ENCODE assay signal across 1 cellular context in the genomic region with DNA sequence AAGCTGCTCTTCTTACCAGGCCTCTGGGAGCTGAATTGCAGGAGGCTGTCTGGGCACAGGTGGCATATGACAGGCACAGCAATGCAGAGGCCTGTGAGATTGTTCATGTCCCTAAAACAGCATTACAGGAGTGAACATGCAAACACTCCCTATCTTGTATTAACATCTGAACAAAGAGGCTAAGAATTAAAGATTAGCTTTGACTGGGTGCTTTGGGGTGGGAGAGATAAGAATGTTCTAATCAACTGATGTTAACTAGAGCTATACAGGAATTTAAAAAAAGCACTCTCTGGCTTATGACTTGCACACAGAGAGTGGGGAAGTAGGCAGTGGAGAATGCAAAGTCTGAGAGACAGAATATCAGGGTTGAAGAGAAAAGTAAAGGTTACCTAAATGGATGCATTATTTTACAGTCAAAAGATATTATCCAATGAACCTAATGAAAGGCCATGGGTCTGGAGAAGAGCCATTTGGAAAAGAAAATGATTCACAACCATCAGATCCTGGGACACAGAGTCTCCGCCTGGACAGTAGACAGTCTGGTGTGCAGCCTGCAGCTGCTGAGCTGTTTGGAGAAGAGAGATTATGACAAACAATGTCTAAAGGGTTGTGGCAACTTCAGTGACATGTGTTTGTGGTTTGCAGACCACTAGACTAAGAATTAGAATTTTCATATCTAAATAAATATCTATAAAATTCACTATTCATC.
TF ChIP-seq lines count a peak whose summit lies in the region.

No MANE protein-coding gene starts in this region.

TF ChIP-seq in neural cell, 6 proteins besides CTCF, POLR2A, EP300 and RAD21 (continued from another document):
- TF ChIP-seq, protein P1, sequence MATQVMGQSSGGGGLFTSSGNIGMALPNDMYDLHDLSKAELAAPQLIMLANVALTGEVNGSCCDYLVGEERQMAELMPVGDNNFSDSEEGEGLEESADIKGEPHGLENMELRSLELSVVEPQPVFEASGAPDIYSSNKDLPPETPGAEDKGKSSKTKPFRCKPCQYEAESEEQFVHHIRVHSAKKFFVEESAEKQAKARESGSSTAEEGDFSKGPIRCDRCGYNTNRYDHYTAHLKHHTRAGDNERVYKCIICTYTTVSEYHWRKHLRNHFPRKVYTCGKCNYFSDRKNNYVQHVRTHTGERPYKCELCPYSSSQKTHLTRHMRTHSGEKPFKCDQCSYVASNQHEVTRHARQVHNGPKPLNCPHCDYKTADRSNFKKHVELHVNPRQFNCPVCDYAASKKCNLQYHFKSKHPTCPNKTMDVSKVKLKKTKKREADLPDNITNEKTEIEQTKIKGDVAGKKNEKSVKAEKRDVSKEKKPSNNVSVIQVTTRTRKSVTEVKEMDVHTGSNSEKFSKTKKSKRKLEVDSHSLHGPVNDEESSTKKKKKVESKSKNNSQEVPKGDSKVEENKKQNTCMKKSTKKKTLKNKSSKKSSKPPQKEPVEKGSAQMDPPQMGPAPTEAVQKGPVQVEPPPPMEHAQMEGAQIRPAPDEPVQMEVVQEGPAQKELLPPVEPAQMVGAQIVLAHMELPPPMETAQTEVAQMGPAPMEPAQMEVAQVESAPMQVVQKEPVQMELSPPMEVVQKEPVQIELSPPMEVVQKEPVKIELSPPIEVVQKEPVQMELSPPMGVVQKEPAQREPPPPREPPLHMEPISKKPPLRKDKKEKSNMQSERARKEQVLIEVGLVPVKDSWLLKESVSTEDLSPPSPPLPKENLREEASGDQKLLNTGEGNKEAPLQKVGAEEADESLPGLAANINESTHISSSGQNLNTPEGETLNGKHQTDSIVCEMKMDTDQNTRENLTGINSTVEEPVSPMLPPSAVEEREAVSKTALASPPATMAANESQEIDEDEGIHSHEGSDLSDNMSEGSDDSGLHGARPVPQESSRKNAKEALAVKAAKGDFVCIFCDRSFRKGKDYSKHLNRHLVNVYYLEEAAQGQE (IDR thresholded peaks at IDR 0.05; ENCODE audit: borderline replicate concordance) = no peak
- TF ChIP-seq EZH2 (IDR thresholded peaks at IDR 0.05; ENCODE audit: borderline replicate concordance, insufficient read depth, low read length, poor library complexity, severe bottlenecking) = no peak
- TF ChIP-seq MXI1 (conservative IDR thresholded peaks at IDR 0.05; ENCODE audit: poor library complexity, severe bottlenecking) = no peak
